ENCODE assay signal across 16 cellular contexts in the genomic region with DNA sequence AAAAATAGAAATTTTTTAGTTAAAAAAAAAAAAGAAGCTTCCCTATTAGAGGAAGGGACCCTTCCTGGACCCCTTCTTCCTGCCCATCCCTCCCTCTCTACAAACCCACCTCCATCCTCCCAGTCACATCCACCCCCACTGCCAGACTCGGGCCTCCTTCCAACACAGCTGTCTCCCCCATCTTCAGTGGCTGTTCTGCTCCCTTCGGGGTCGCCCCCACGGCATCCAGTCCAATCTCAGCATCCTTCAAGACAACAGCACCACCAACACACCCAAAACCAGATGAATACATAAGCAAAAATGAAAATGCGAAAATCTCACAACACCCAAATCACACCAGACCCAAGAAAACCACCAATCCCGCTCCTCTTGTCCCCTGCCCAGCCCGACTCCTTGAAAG. TPM values are rescaled to one million over a fixed set of nuclear protein-coding genes. Genes with fewer than 3 reads are reported as not detected.
DNase-seq lines count a peak whose midpoint lies in the region; ATAC-seq lines count a peak whose summit lies in the region.
"Had no signal": no experiment of that assay in that cellular context is flagged by ENCODE, and none has a peak within 500 bp of the region (broad histone marks: within the 10 kb centered on the region; RNA-seq: fewer than 3 reads in every experiment).

No MANE protein-coding gene starts in this region.

- H3K79me1 ChIP-seq in trophoblast cell (ENCODE audit: low read length) = no peaks in the 10 kb centered on the region

- no peak overlapping the region for H2BK120ac ChIP-seq in trophoblast cell (ENCODE audit: insufficient read depth, low read length, poor library complexity)

- H3K9me3 ChIP-seq in esophagus (ENCODE audit: control insufficient read depth in 2 of 2, insufficient read depth in 1 of 2, low read depth in 1 of 2, low read length in 1 of 2) = no peaks in the 10 kb centered on the region
- no peaks in the 10 kb centered on the region for H3K9me3 ChIP-seq in thymus (ENCODE audit: control insufficient read depth)
- no peaks in the 10 kb centered on the region for H3K9me3 ChIP-seq in trophoblast cell (ENCODE audit: insufficient read depth, low read depth, low read length)
- H3K9me3 ChIP-seq in Karpas-422 (ENCODE audit: low read length) = no peaks in the 10 kb centered on the region

- H3K4me1 Mint-ChIP-seq in activated naive CD4-positive, alpha-beta T cell treated with anti-CD3 and anti-CD28 coated beads, Interleukin-2, amount 50 U/mL, for 24 hours = peaks cover 42% of the 10 kb centered on the region
- H3K4me1 Mint-ChIP-seq in activated CD8-positive, alpha-beta T cell treated with anti-CD3 and anti-CD28 coated beads, Interleukin-2, amount 10 ng/mL, durations not matched to agents 7 days and 5 days (ENCODE audit: low read depth) = peaks cover 37% of the 10 kb centered on the region
- H3K4me1 Mint-ChIP-seq: immature natural killer cell had no signal

- POLR2A ChIA-PET in activated CD8-positive, alpha-beta T cell treated with anti-CD3 and anti-CD28 coated beads, Interleukin-2, amount 10 ng/mL, durations not matched to agents 7 days and 5 days (lab: Charles Lee) = interaction anchor here (0.6 to 3.5 kb wide), 7 partner anchors 9 to 327 kb away, joined by 3 to 22 read pairs (median 8); partner anchors contain the start of gene MAL

- no peak overlapping the region for H3K18ac ChIP-seq in trophoblast cell (ENCODE audit: low read length)

- H3K9ac ChIP-seq in trophoblast cell (ENCODE audit: low read length) (no peak overlapping the region), Karpas-422 (ENCODE audit: low read length) (no peak overlapping the region)

- H3K27me3 ChIP-seq in esophagus (ENCODE audit: control insufficient read depth in 1 of 2, insufficient read depth in 2 of 2, low read length in 2 of 2) = no peaks in the 10 kb centered on the region
- H3K27me3 ChIP-seq in thymus (ENCODE audit: control insufficient read depth, insufficient read depth) = no peaks in the 10 kb centered on the region
- no peaks in the 10 kb centered on the region for H3K27me3 ChIP-seq in trophoblast cell (ENCODE audit: insufficient read depth, low read length)
- no peaks in the 10 kb centered on the region for H3K27me3 ChIP-seq in Karpas-422 (ENCODE audit: low read length)
- H3K27me3 ChIP-seq: cardiac muscle cell had no signal

- H3K4me2 ChIP-seq in trophoblast cell (ENCODE audit: low read length) (no peak overlapping the region), Karpas-422 (ENCODE audit: low read depth, low read length, poor library complexity, severe bottlenecking) (no peak overlapping the region)

- no peaks in the 10 kb centered on the region for H3K9me2 ChIP-seq in Karpas-422 (replicated peaks; ENCODE audit: insufficient read depth, low read length)

- no peak overlapping the region for H3K4ac ChIP-seq in trophoblast cell (ENCODE audit: low read depth, low read length)

- H3K4me3 ChIP-seq in esophagus (ENCODE audit: low read depth in 1 of 2, low read length in 2 of 2) (no peak overlapping the region), thymus (ENCODE audit: low read length) (no peak overlapping the region), trophoblast cell (ENCODE audit: low read depth, low read length) (no peak overlapping the region), Karpas-422 (ENCODE audit: low read length) (no peak overlapping the region)
- H3K4me3 ChIP-seq: cardiac muscle cell, skin epidermis had no signal

- no peak overlapping the region for H3K23ac ChIP-seq in trophoblast cell (ENCODE audit: low read length)

- H3K27ac ChIP-seq in esophagus (ENCODE audit: low read depth in 2 of 2, low read length in 1 of 2) (peak overlapping the region; percentile 53 to 87), thymus (ENCODE audit: low read depth) (peak overlapping the region; percentile 39), trophoblast cell (ENCODE audit: low read depth, low read length) (no peak overlapping the region), Karpas-422 (ENCODE audit: low read length) (no peak overlapping the region)
- H3K27ac ChIP-seq: cardiac muscle cell had no signal

- no peak overlapping the region for H2BK5ac ChIP-seq in trophoblast cell (ENCODE audit: low read depth, low read length, poor library complexity)

- H3K79me2 ChIP-seq in trophoblast cell (ENCODE audit: control insufficient read depth, insufficient read depth, low read length, poor library complexity) = no peaks in the 10 kb centered on the region
- H3K79me2 ChIP-seq in Karpas-422 (ENCODE audit: low read length) = no peaks in the 10 kb centered on the region

- no peaks in the 10 kb centered on the region for H3K36me3 Mint-ChIP-seq in activated naive CD4-positive, alpha-beta T cell treated with anti-CD3 and anti-CD28 coated beads, Interleukin-2, amount 50 U/mL, for 24 hours
- no peaks in the 10 kb centered on the region for H3K36me3 Mint-ChIP-seq in activated CD8-positive, alpha-beta T cell treated with anti-CD3 and anti-CD28 coated beads, Interleukin-2, amount 10 ng/mL, durations not matched to agents 7 days and 5 days (ENCODE audit: low read depth)
- H3K36me3 Mint-ChIP-seq: immature natural killer cell, memory B cell had no signal

- CTCF ChIA-PET in activated CD8-positive, alpha-beta T cell treated with anti-CD3 and anti-CD28 coated beads, Interleukin-2, amount 10 ng/mL, durations not matched to agents 7 days and 5 days (lab: Charles Lee) = interaction anchor here (0.9 to 4.5 kb wide), 9 partner anchors 9 to 54 kb away, joined by 3 to 61 read pairs (median 6); partner anchors contain the start of gene MAL

- 70 to 77% methylated on average over 7 of the region's 7 CpGs for WGBS in esophagus, 2 donors
- 78% methylated on average over 7 of the region's 7 CpGs for WGBS in thymus
- WGBS in trophoblast cell (ENCODE audit: extremely low coverage, insufficient coverage, insufficient read length) = no CpG with 5 or more reads among the region's 7 CpGs

- H3K9me3 Mint-ChIP-seq in activated naive CD4-positive, alpha-beta T cell treated with anti-CD3 and anti-CD28 coated beads, Interleukin-2, amount 50 U/mL, for 24 hours = no peaks in the 10 kb centered on the region
- no peaks in the 10 kb centered on the region for H3K9me3 Mint-ChIP-seq in activated CD8-positive, alpha-beta T cell treated with anti-CD3 and anti-CD28 coated beads, Interleukin-2, amount 10 ng/mL, durations not matched to agents 7 days and 5 days (ENCODE audit: insufficient read depth)
- H3K9me3 Mint-ChIP-seq: H9, immature natural killer cell, memory B cell had no signal

- H2AK5ac ChIP-seq in trophoblast cell (ENCODE audit: low read length) = no peak overlapping the region

- H4K20me1 ChIP-seq in Karpas-422 (ENCODE audit: insufficient read depth, low read depth, low read length) = no peaks in the 10 kb centered on the region

- no peak overlapping the region for H4K12ac ChIP-seq in trophoblast cell (ENCODE audit: low read depth, low read length)

- peak overlapping the region; percentile 67 for H3K27ac Mint-ChIP-seq in activated naive CD4-positive, alpha-beta T cell treated with anti-CD3 and anti-CD28 coated beads, Interleukin-2, amount 50 U/mL, for 24 hours
- peak overlapping the region; percentile 89 for H3K27ac Mint-ChIP-seq in activated CD8-positive, alpha-beta T cell treated with anti-CD3 and anti-CD28 coated beads, Interleukin-2, amount 10 ng/mL, durations not matched to agents 7 days and 5 days
- H3K27ac Mint-ChIP-seq: immature natural killer cell, memory B cell had no signal

- no peak overlapping the region for H3K14ac ChIP-seq in trophoblast cell (ENCODE audit: low read length)

- no peak overlapping the region for H4K91ac ChIP-seq in trophoblast cell (ENCODE audit: low read depth, low read length)

- H3K4me1 ChIP-seq in esophagus (ENCODE audit: control insufficient read depth in 2 of 2, insufficient read depth in 2 of 2, low read length in 1 of 2) (peaks cover 9 to 18% of the 10 kb centered on the region in 2 donors), thymus (ENCODE audit: control insufficient read depth, insufficient read depth, low read length) (peaks cover 39% of the 10 kb centered on the region), trophoblast cell (ENCODE audit: control insufficient read depth in 1 of 2, insufficient read depth in 2 of 2, low read length in 2 of 2) (no peaks in the 10 kb centered on the region), Karpas-422 (ENCODE audit: low read length) (no peaks in the 10 kb centered on the region)

- H3K4me3 Mint-ChIP-seq in activated naive CD4-positive, alpha-beta T cell treated with anti-CD3 and anti-CD28 coated beads, Interleukin-2, amount 50 U/mL, for 24 hours = peak overlapping the region; percentile 45
- peak overlapping the region; percentile 11 for H3K4me3 Mint-ChIP-seq in activated CD8-positive, alpha-beta T cell treated with anti-CD3 and anti-CD28 coated beads, Interleukin-2, amount 10 ng/mL, durations not matched to agents 7 days and 5 days
- H3K4me3 Mint-ChIP-seq: immature natural killer cell, memory B cell had no signal

- no peak for DNase-seq in activated naive CD4-positive, alpha-beta T cell (lab: John Stamatoyannopoulos, UW)
- no peak for DNase-seq in activated CD8-positive, alpha-beta T cell treated with anti-CD3 and anti-CD28 coated beads, Interleukin-2, amount 10 ng/mL, durations not matched to agents 7 days and 5 days
- no peak for DNase-seq in trophoblast cell
- DNase-seq in NOMO-1 (lab: John Stamatoyannopoulos, UW; ENCODE audit: unreplicated experiment in 2 of 2) = no peak
- DNase-seq in Karpas-422 = no peak
- DNase-seq: immature natural killer cell, NCI-H446 treated with DMSO at 0.1 percent for 48 hours had no signal

- H3K36me3 ChIP-seq in esophagus (ENCODE audit: control insufficient read depth in 2 of 2, insufficient read depth in 2 of 2, low read length in 1 of 2) (no peaks in the 10 kb centered on the region), thymus (ENCODE audit: control insufficient read depth, insufficient read depth) (no peaks in the 10 kb centered on the region), trophoblast cell (ENCODE audit: control insufficient read depth in 1 of 2, insufficient read depth in 2 of 2, low read length in 2 of 2) (no peaks in the 10 kb centered on the region), Karpas-422 (ENCODE audit: insufficient read depth, low read length) (no peaks in the 10 kb centered on the region)
- H3K36me3 ChIP-seq: cardiac muscle cell had no signal

- H4K8ac ChIP-seq in trophoblast cell (ENCODE audit: low read depth, low read length) = no peak overlapping the region

- H2AFZ ChIP-seq in trophoblast cell (ENCODE audit: insufficient read depth, low read length, poor library complexity) (no peak overlapping the region), Karpas-422 (ENCODE audit: low read length) (no peak overlapping the region)

- no peaks in the 10 kb centered on the region for H3K27me3 Mint-ChIP-seq in activated naive CD4-positive, alpha-beta T cell treated with anti-CD3 and anti-CD28 coated beads, Interleukin-2, amount 50 U/mL, for 24 hours
- no peaks in the 10 kb centered on the region for H3K27me3 Mint-ChIP-seq in activated CD8-positive, alpha-beta T cell treated with anti-CD3 and anti-CD28 coated beads, Interleukin-2, amount 10 ng/mL, durations not matched to agents 7 days and 5 days (ENCODE audit: low read depth)

- ATAC-seq in activated CD8-positive, alpha-beta T cell treated with anti-CD3 and anti-CD28 coated beads, Interleukin-2, amount 10 ng/mL, durations not matched to agents 7 days and 5 days = no peak

- no peak overlapping the region for H2BK12ac ChIP-seq in trophoblast cell (ENCODE audit: low read length)

RNA-seq across cellular contexts. Expression of gene MAL, which starts 36.7 kb away (rescaled TPM):
- total RNA-seq in activated CD8-positive, alpha-beta T cell treated with anti-CD3 and anti-CD28 coated beads, Interleukin-2, amount 10 ng/mL, durations not matched to agents 7 days and 5 days = 100 to 1,000 TPM; 188 to 206 TPM
- polyA plus RNA-seq in esophagus (1,000 to 10,000 TPM; 1,481 to 3,581 TPM), thymus (143 TPM)
- 0.04 and 0.08 TPM in 2 replicates for polyA plus RNA-seq in trophoblast cell (2013)
- not detected in 2 replicates for total RNA-seq in Karpas-422 (2014; rRNA removed; shearing (Covaris generic); ENCODE audit: low replicate concordance)
- total RNA-seq: cardiac muscle cell, glomerular endothelial cell, H9, osteoblast had no signal
- polyA plus RNA-seq: cardiac muscle cell had no signal

RNA-seq across cellular contexts. Expression of gene MRPS5, which starts 59.4 kb away (rescaled TPM):
- total RNA-seq in activated CD8-positive, alpha-beta T cell treated with anti-CD3 and anti-CD28 coated beads, Interleukin-2, amount 10 ng/mL, durations not matched to agents 7 days and 5 days = 10 to 100 TPM; 79.8 to 83.3 TPM
- polyA plus RNA-seq in esophagus (10 to 100 TPM; 46.5 to 52.9 TPM), thymus (161 TPM)
- 33.9 and 34.7 TPM in 2 replicates for polyA plus RNA-seq in trophoblast cell (2013)
- total RNA-seq in Karpas-422 (2014; rRNA removed; shearing (Covaris generic); ENCODE audit: low replicate concordance) = 59.5 and 98.4 TPM in 2 replicates

Comparison
In these comparisons a context has a peak if more than half of its experiments do, and no peak if none do; other contexts are left out.
1. H3K27ac ChIP-seq: peak in esophagus (2 of 2) and thymus (single experiment); none in trophoblast cell (single experiment) and Karpas-422 (single experiment).
2. RNA of gene MAL, which starts 36.7 kb away (total RNA-seq): 188 to 206 TPM in activated CD8-positive, alpha-beta T cell treated with anti-CD3 and anti-CD28 coated beads, Interleukin-2, amount 10 ng/mL, durations not matched to agents 7 days and 5 days; not detected in Karpas-422; every median in the first group is over 100 times any median in the second.